ENCODE assay signal across 16 cellular contexts in the genomic region with DNA sequence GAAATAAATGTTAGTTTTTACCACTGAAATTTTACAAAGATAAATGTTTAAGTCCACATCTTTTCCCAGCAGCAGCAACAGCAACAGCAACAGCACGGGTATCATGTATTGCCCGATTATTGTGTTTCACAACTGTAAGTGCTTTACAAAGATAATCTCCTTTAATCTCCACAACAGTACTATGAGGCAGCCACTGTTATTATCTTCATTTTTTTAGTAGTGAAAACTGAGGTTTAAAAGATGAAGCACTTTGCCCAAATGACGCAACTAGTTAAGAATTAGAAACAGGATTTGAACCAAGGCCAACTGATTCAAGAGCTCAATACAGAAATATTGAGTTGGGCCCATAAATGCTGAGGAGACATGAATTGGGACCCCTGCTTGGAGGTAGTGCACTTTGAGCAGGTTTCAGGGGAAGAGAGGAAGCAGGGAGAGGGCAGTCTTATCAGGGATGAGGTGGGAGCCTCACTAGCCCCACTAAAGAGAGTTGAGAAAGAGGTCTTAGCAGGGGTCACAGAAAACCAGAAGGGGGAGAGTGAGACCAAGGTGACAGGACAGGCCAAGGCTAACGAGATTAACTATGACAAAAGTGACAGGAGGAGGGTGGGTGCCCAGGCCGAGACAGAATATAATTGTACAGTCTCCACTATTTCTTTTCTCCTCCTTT. TPM values are rescaled to one million over a fixed set of nuclear protein-coding genes. Genes with fewer than 3 reads are reported as not detected.
"Had no signal": no experiment of that assay in that cellular context is flagged by ENCODE, and none has a peak within 500 bp of the region (broad histone marks: within the 10 kb centered on the region; RNA-seq: fewer than 3 reads in every experiment).

No MANE protein-coding gene starts in this region.

- H3K27ac Mint-ChIP-seq: nephron had no signal

- H3K4me1 Mint-ChIP-seq: nephron had no signal

- DNase-seq: activated CD4-positive, alpha-beta T cell treated with anti-CD3 and anti-CD28 coated beads, Interleukin-2, amount 50 U/mL, for 1 hour; activated gamma-delta T cell treated with Interleukin-2 at 50 U/mL for 16 hours; activated T-cell treated with anti-CD3 and anti-CD28 coated beads, Interleukin-2, amount 50 U/mL, for 4 hours; effector CD4-positive, alpha-beta T cell; hypothalamus; left cardiac atrium; stimulated activated CD4-positive, alpha-beta T cell treated with anti-CD3 and anti-CD28 coated beads, Interleukin-4, amount 100 ng/mL, for 1 hour; stimulated activated naive CD8-positive, alpha-beta T cell treated with anti-CD3 and anti-CD28 coated beads, Interleukin-15, amount 100 ng/mL, for 72 hours had no signal

- H3K4me3 Mint-ChIP-seq: activated T-cell treated with anti-CD3 and anti-CD28 coated beads, Interleukin-2, amount 50 U/mL, for 4 hours; nephron; stimulated activated naive CD8-positive, alpha-beta T cell treated with anti-CD3 and anti-CD28 coated beads, Interleukin-15, amount 100 ng/mL, for 72 hours had no signal

- ATAC-seq: activated T-cell treated with anti-CD3 and anti-CD28 coated beads, Interleukin-2, amount 50 U/mL, for 4 hours; SK-N-SH treated with all-trans-retinoic acid at 6 μM for 48 hours had no signal

- H3K27me3 Mint-ChIP-seq: stimulated activated naive CD8-positive, alpha-beta T cell treated with anti-CD3 and anti-CD28 coated beads, Interleukin-15, amount 100 ng/mL, for 72 hours had no signal

- H3K9me3 Mint-ChIP-seq: activated T-cell treated with anti-CD3 and anti-CD28 coated beads, Interleukin-2, amount 50 U/mL, for 4 hours; nephron; stimulated activated naive CD8-positive, alpha-beta T cell treated with anti-CD3 and anti-CD28 coated beads, Interleukin-15, amount 100 ng/mL, for 72 hours had no signal

RNA-seq across cellular contexts. Expression of a gene that starts 15.3 kb away (rescaled TPM):
- total RNA-seq: activated T-cell treated with anti-CD3 and anti-CD28 coated beads, Interleukin-2, amount 50 U/mL, for 4 hours; cardiac muscle cell; left cardiac atrium; lung microvascular endothelial cell; osteoblast; pulmonary artery endothelial cell; testis; urinary bladder had no signal

RNA-seq across cellular contexts. Expression of a gene that starts 18.4 kb away (rescaled TPM):
- total RNA-seq: cardiac muscle cell, left cardiac atrium, lung microvascular endothelial cell, osteoblast, pulmonary artery endothelial cell had no signal

RNA-seq across cellular contexts. Expression of a gene that starts 35.5 kb away (rescaled TPM):
- total RNA-seq: cardiac muscle cell, left cardiac atrium, lung microvascular endothelial cell, osteoblast, pulmonary artery endothelial cell, urinary bladder had no signal

RNA-seq across cellular contexts. Expression of a gene that starts 43.5 kb away (rescaled TPM):
- total RNA-seq: cardiac muscle cell, lung microvascular endothelial cell, osteoblast, pulmonary artery endothelial cell, testis had no signal
